31 cellular contexts compared by ENCODE assay signal in the genomic region with DNA sequence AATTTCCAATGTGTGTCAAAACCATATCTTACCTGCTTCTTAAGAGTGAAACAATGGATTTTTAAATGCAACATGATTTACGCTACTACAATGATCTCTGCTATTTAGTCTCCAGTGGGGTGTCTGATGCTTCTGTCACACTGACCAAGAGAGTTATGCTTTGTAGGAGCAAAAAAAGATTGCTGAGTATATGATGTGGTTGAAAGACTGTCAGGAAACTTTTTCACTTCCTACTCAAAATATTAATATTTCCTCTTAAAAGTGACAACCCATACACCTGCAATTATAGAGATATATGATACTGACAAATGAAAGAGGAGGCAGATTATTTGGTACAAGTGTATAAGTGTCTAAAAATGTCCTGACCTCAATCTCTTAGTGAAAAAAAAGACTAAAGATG.
"Had no signal": no experiment of that assay in that cellular context is flagged by ENCODE, and none has a peak within 500 bp of the region (broad histone marks: within the 10 kb centered on the region; RNA-seq: fewer than 3 reads in every experiment).

No MANE protein-coding gene starts in this region.

- H3K27ac Mint-ChIP-seq: activated CD4-positive, alpha-beta memory T cell treated with anti-CD3 and anti-CD28 coated beads, Interleukin-2, amount 10 ng/mL, durations not matched to agents 7 days and 5 days; activated CD4-positive, alpha-beta T cell treated with anti-CD3 and anti-CD28 coated beads, Interleukin-2, amount 10 ng/mL, durations not matched to agents 7 days and 5 days; activated naive CD4-positive, alpha-beta T cell treated with anti-CD3 and anti-CD28 coated beads for 36 hours; activated naive CD4-positive, alpha-beta T cell treated with anti-CD3 and anti-CD28 coated beads, Interleukin-2, amount 50 U/mL, for 24 hours; activated naive CD8-positive, alpha-beta T cell treated with anti-CD3 and anti-CD28 coated beads for 36 hours; activated naive CD8-positive, alpha-beta T cell treated with anti-CD3 and anti-CD28 coated beads, Interleukin-2, amount 50 U/mL, for 24 hours; activated T-helper 17 cell treated with anti-CD3 and anti-CD28 coated beads, Interleukin-2, amount 50 U/mL, for 72 hours; effector memory CD8-positive, alpha-beta T cell; WTC11 had no signal

- H3K9me3 Mint-ChIP-seq: activated CD4-positive, alpha-beta memory T cell treated with anti-CD3 and anti-CD28 coated beads, Interleukin-2, amount 10 ng/mL, durations not matched to agents 7 days and 5 days; activated CD4-positive, alpha-beta T cell treated with anti-CD3 and anti-CD28 coated beads, Interleukin-2, amount 10 ng/mL, durations not matched to agents 7 days and 5 days; activated naive CD4-positive, alpha-beta T cell treated with anti-CD3 and anti-CD28 coated beads for 36 hours; activated naive CD4-positive, alpha-beta T cell treated with anti-CD3 and anti-CD28 coated beads, Interleukin-2, amount 50 U/mL, for 24 hours; activated naive CD8-positive, alpha-beta T cell treated with anti-CD3 and anti-CD28 coated beads for 36 hours; activated naive CD8-positive, alpha-beta T cell treated with anti-CD3 and anti-CD28 coated beads, Interleukin-2, amount 50 U/mL, for 24 hours; activated T-cell treated with anti-CD3 and anti-CD28 coated beads, Interleukin-2, amount 50 U/mL, for 4 hours; activated T-helper 17 cell treated with anti-CD3 and anti-CD28 coated beads, Interleukin-2, amount 50 U/mL, for 72 hours; effector memory CD8-positive, alpha-beta T cell; WTC11 had no signal

- H3K4me3 Mint-ChIP-seq: activated CD4-positive, alpha-beta memory T cell treated with anti-CD3 and anti-CD28 coated beads, Interleukin-2, amount 10 ng/mL, durations not matched to agents 7 days and 5 days; activated CD4-positive, alpha-beta T cell treated with anti-CD3 and anti-CD28 coated beads, Interleukin-2, amount 10 ng/mL, durations not matched to agents 7 days and 5 days; activated naive CD4-positive, alpha-beta T cell treated with anti-CD3 and anti-CD28 coated beads for 36 hours; activated naive CD4-positive, alpha-beta T cell treated with anti-CD3 and anti-CD28 coated beads, Interleukin-2, amount 50 U/mL, for 24 hours; activated naive CD8-positive, alpha-beta T cell treated with anti-CD3 and anti-CD28 coated beads for 36 hours; activated naive CD8-positive, alpha-beta T cell treated with anti-CD3 and anti-CD28 coated beads, Interleukin-2, amount 50 U/mL, for 24 hours; activated T-cell treated with anti-CD3 and anti-CD28 coated beads, Interleukin-2, amount 50 U/mL, for 4 hours; activated T-helper 17 cell treated with anti-CD3 and anti-CD28 coated beads, Interleukin-2, amount 50 U/mL, for 72 hours; effector memory CD8-positive, alpha-beta T cell; WTC11 had no signal

- H3K36me3 ChIP-seq: adrenal gland, esophagus muscularis mucosa, gastrocnemius medialis, heart left ventricle had no signal

- H3K4me1 ChIP-seq: adrenal gland, body of pancreas, esophagus muscularis mucosa, gastrocnemius medialis, heart left ventricle had no signal

- H3K27me3 ChIP-seq: adrenal gland, body of pancreas, esophagus muscularis mucosa, foreskin keratinocyte, gastrocnemius medialis, heart left ventricle had no signal

- ATAC-seq: activated naive CD8-positive, alpha-beta T cell treated with anti-CD3 and anti-CD28 coated beads, Interleukin-2, amount 50 U/mL, for 24 hours; activated T-cell treated with anti-CD3 and anti-CD28 coated beads, Interleukin-2, amount 50 U/mL, for 4 hours; activated T-helper 17 cell treated with anti-CD3 and anti-CD28 coated beads, Interleukin-2, amount 50 U/mL, for 72 hours; body of pancreas; effector memory CD8-positive, alpha-beta T cell; foreskin keratinocyte; gastrocnemius medialis; heart left ventricle; WTC11 had no signal

- H3K4me1 Mint-ChIP-seq: activated CD4-positive, alpha-beta memory T cell treated with anti-CD3 and anti-CD28 coated beads, Interleukin-2, amount 10 ng/mL, durations not matched to agents 7 days and 5 days; activated CD4-positive, alpha-beta T cell treated with anti-CD3 and anti-CD28 coated beads, Interleukin-2, amount 10 ng/mL, durations not matched to agents 7 days and 5 days; activated naive CD4-positive, alpha-beta T cell treated with anti-CD3 and anti-CD28 coated beads, Interleukin-2, amount 50 U/mL, for 24 hours; activated naive CD8-positive, alpha-beta T cell treated with anti-CD3 and anti-CD28 coated beads, Interleukin-2, amount 50 U/mL, for 24 hours; activated T-helper 17 cell treated with anti-CD3 and anti-CD28 coated beads, Interleukin-2, amount 50 U/mL, for 72 hours; WTC11 had no signal

- H3K9me3 ChIP-seq: adrenal gland, body of pancreas, esophagus muscularis mucosa, gastrocnemius medialis, heart left ventricle had no signal

- DNase-seq: activated CD4-positive, alpha-beta memory T cell treated with anti-CD3 and anti-CD28 coated beads, Interleukin-2, amount 10 ng/mL, durations not matched to agents 7 days and 5 days; activated CD4-positive, alpha-beta T cell treated with anti-CD3 and anti-CD28 coated beads for 1 hour; activated CD4-positive, alpha-beta T cell treated with anti-CD3 and anti-CD28 coated beads for 4 hours; activated CD4-positive, alpha-beta T cell treated with anti-CD3 and anti-CD28 coated beads, Interleukin-2, amount 10 ng/mL, durations not matched to agents 7 days and 5 days; activated CD4-positive, alpha-beta T cell treated with anti-CD3 and anti-CD28 coated beads, Interleukin-2, amount 50 U/mL, for 4 hours; activated CD8-positive, alpha-beta memory T cell treated with anti-CD3 and anti-CD28 coated beads, Interleukin-2, amount 50 U/mL, for 48 hours; activated effector memory CD4-positive, alpha-beta T cell treated with anti-CD3 and anti-CD28 coated beads, Interleukin-2, amount 50 U/mL, for 16 hours; activated naive CD4-positive, alpha-beta T cell treated with anti-CD3 and anti-CD28 coated beads for 36 hours; activated naive CD8-positive, alpha-beta T cell treated with anti-CD3 and anti-CD28 coated beads for 36 hours; activated naive CD8-positive, alpha-beta T cell treated with anti-CD3 and anti-CD28 coated beads, Interleukin-2, amount 50 U/mL, for 24 hours; activated T-cell treated with anti-CD3 and anti-CD28 coated beads for 4 hours; activated T-cell treated with anti-CD3 and anti-CD28 coated beads, Interleukin-2, amount 50 U/mL, for 4 hours; adrenal gland; amygdala; aorta; body of pancreas; caudate nucleus; cortex of kidney; dermis blood vessel endothelial cell; effector CD4-positive, alpha-beta T cell; effector memory CD8-positive, alpha-beta T cell; erythroblast; foreskin keratinocyte; gastrocnemius medialis; glutamatergic neuron; heart left ventricle; hypothalamus had no signal

- H3K27me3 Mint-ChIP-seq: activated CD4-positive, alpha-beta T cell treated with anti-CD3 and anti-CD28 coated beads, Interleukin-2, amount 10 ng/mL, durations not matched to agents 7 days and 5 days; activated naive CD4-positive, alpha-beta T cell treated with anti-CD3 and anti-CD28 coated beads, Interleukin-2, amount 50 U/mL, for 24 hours; activated naive CD8-positive, alpha-beta T cell treated with anti-CD3 and anti-CD28 coated beads for 36 hours; activated naive CD8-positive, alpha-beta T cell treated with anti-CD3 and anti-CD28 coated beads, Interleukin-2, amount 50 U/mL, for 24 hours; activated T-helper 17 cell treated with anti-CD3 and anti-CD28 coated beads, Interleukin-2, amount 50 U/mL, for 72 hours; effector memory CD8-positive, alpha-beta T cell had no signal

- H3K27ac ChIP-seq: adrenal gland, body of pancreas, esophagus muscularis mucosa, foreskin keratinocyte, gastrocnemius medialis, heart left ventricle had no signal

- H3K4me3 ChIP-seq: adrenal gland, body of pancreas, esophagus muscularis mucosa, gastrocnemius medialis, heart left ventricle had no signal

- H3K36me3 Mint-ChIP-seq: activated naive CD4-positive, alpha-beta T cell treated with anti-CD3 and anti-CD28 coated beads, Interleukin-2, amount 50 U/mL, for 24 hours; activated naive CD8-positive, alpha-beta T cell treated with anti-CD3 and anti-CD28 coated beads for 36 hours; WTC11 had no signal
